Comparison of ENCODE assay signal across 1 cellular context in genomic region chr6:137351890-137352289, GRCh38.
TF ChIP-seq lines count a peak whose summit lies in the region.

No MANE protein-coding gene starts in this region.

TF ChIP-seq in IMR-90, 13 proteins besides CTCF, POLR2A, EP300 and RAD21 (continued from another document):
- TF ChIP-seq SMC3 (IDR thresholded peaks at IDR 0.05; ENCODE audit: low read depth, low read length) (no peak), RFX5 (IDR thresholded peaks at IDR 0.05; ENCODE audit: low read depth, low read length) (no peak)
